ENCODE assay signal across 8 cellular contexts in genomic region chr17:50361561-50362480, GRCh38. TPM values are rescaled to one million over a fixed set of nuclear protein-coding genes. Genes with fewer than 3 reads are reported as not detected.
DNase-seq lines count a peak whose midpoint lies in the region; FAIRE-seq and TF ChIP-seq lines count a peak whose summit lies in the region.

No MANE protein-coding gene starts in this region.

- H3K4me1 ChIP-seq in small intestine (ENCODE audit: control insufficient read depth in 2 of 2, insufficient read depth in 1 of 2, low read depth in 1 of 2, low read length in 1 of 2): no peaks in the 10 kb centered on the region

- H3K9me3 ChIP-seq in small intestine (ENCODE audit: control insufficient read depth, low read depth): no peaks in the 10 kb centered on the region

- WGBS in small intestine, 3 donors: 25 to 35% (median 25%) methylated on average over 11 of the region's 11 CpGs

- H3K9me3 Mint-ChIP-seq in T-helper 1 cell treated with Interleukin-12 subunit alpha and Interleukin-12 subunit beta and Interleukin-4 antibody, amounts not matched to agents 30 μg/mL and 1 μg/mL, for 36 hours: no peaks in the 10 kb centered on the region

- TF ChIP-seq POLR2A in GM12892 (IDR thresholded peaks at IDR 0.05; ENCODE audit: low read depth, low read length): no peak; the same call in 1 of the 2 replicates

- peaks cover 5 to 12% of the 10 kb centered on the region in 2 donors for H3K36me3 ChIP-seq in small intestine (ENCODE audit: control insufficient read depth in 2 of 2, insufficient read depth in 2 of 2, low read length in 2 of 2)

- peak overlapping the region; percentile 3 for H3K4me3 Mint-ChIP-seq in T-helper 1 cell treated with Interleukin-12 subunit alpha and Interleukin-12 subunit beta and Interleukin-4 antibody, amounts not matched to agents 30 μg/mL and 1 μg/mL, for 36 hours

- H3K36me3 Mint-ChIP-seq in T-helper 1 cell treated with Interleukin-12 subunit alpha and Interleukin-12 subunit beta and Interleukin-4 antibody, amounts not matched to agents 30 μg/mL and 1 μg/mL, for 36 hours (ENCODE audit: low read depth): peaks cover 17% of the 10 kb centered on the region

- no peaks in the 10 kb centered on the region for H3K27me3 ChIP-seq in small intestine (ENCODE audit: control insufficient read depth in 2 of 2, insufficient read depth in 2 of 2, low read length in 2 of 2)

- peak overlapping the region; percentile 65 for H3K27ac Mint-ChIP-seq in T-helper 1 cell treated with Interleukin-12 subunit alpha and Interleukin-12 subunit beta and Interleukin-4 antibody, amounts not matched to agents 30 μg/mL and 1 μg/mL, for 36 hours

- DNase-seq in A172 (ENCODE audit: low spot score) (peak; percentile 63), GM12892 (ENCODE audit: insufficient read length) (peak; percentile 75), M059J (ENCODE audit: low read depth) (peak; percentile 57), astrocyte of the hippocampus (ENCODE audit: low read depth, low spot score) (peak; percentile 81), hippocampal formation (lab: John Stamatoyannopoulos, UW) (peak; percentile 33 to 34), small intestine (peak; percentile 84), DMS79 (lab: John Stamatoyannopoulos, UW) (no peak)

- peak; percentile 94 for FAIRE-seq in GM12892 (lab: Jason Lieb, UNC)
- no peak for FAIRE-seq in small intestine (lab: Jason Lieb, UNC)

- H3K27ac ChIP-seq in small intestine (ENCODE audit: low read depth in 1 of 2, low read length in 1 of 2): no peak overlapping the region

- no peak overlapping the region for H3K4me3 ChIP-seq in small intestine (ENCODE audit: low read depth in 1 of 2, low read length in 2 of 2)

- peaks cover 8% of the 10 kb centered on the region for H3K4me1 Mint-ChIP-seq in T-helper 1 cell treated with Interleukin-12 subunit alpha and Interleukin-12 subunit beta and Interleukin-4 antibody, amounts not matched to agents 30 μg/mL and 1 μg/mL, for 36 hours (ENCODE audit: low read depth)

- no peaks in the 10 kb centered on the region for H3K27me3 Mint-ChIP-seq in T-helper 1 cell treated with Interleukin-12 subunit alpha and Interleukin-12 subunit beta and Interleukin-4 antibody, amounts not matched to agents 30 μg/mL and 1 μg/mL, for 36 hours (ENCODE audit: low read depth)

RNA-seq across cellular contexts. Expression of gene MRPL27, which starts 11.2 kb away (rescaled TPM):
- 109 and 138 TPM in 2 replicates for total RNA-seq in A172 (2014; rRNA removed; shearing (Covaris generic))
- 77.5 TPM for polyA plus RNA-seq in GM12892 (2012; ENCODE audit: missing spikeins)
- 89.9 and 119 TPM in 2 replicates for total RNA-seq in M059J (2014; rRNA removed; shearing (Covaris generic))
- 100 to 1,000 TPM; 146 to 247 (median 180) TPM for polyA plus RNA-seq in small intestine

RNA-seq across cellular contexts. Expression of gene EME1, which starts 11.2 kb away (rescaled TPM):
- 12.8 and 15.8 TPM in 2 replicates for total RNA-seq in A172 (2014; rRNA removed; shearing (Covaris generic))
- 18.3 TPM for polyA plus RNA-seq in GM12892 (2012; ENCODE audit: missing spikeins)
- 6.1 and 9.6 TPM in 2 replicates for total RNA-seq in M059J (2014; rRNA removed; shearing (Covaris generic))
- 1 to 10 TPM in 1 of 3 donors, not detected in 2; 2.5 TPM for polyA plus RNA-seq in small intestine

RNA-seq across cellular contexts. Expression of gene XYLT2, which starts 15.9 kb away (rescaled TPM):
- total RNA-seq in A172 (2014; rRNA removed; shearing (Covaris generic)): 49.0 and 51.0 TPM in 2 replicates
- polyA plus RNA-seq in GM12892 (2012; ENCODE audit: missing spikeins): 8.2 TPM
- 17.8 and 37.4 TPM in 2 replicates for total RNA-seq in M059J (2014; rRNA removed; shearing (Covaris generic))
- 1 to 10 TPM; 3.8 to 9.2 (median 4.2) TPM for polyA plus RNA-seq in small intestine

RNA-seq across cellular contexts. Expression of gene LRRC59, which starts 35.5 kb away (rescaled TPM):
- total RNA-seq in A172 (2014; rRNA removed; shearing (Covaris generic)): 259 and 262 TPM in 2 replicates
- polyA plus RNA-seq in GM12892 (2012; ENCODE audit: missing spikeins): 33.4 TPM
- 213 and 250 TPM in 2 replicates for total RNA-seq in M059J (2014; rRNA removed; shearing (Covaris generic))
- polyA plus RNA-seq in small intestine: 100 to 1,000 TPM in 1 of 3 donors, 10 to 100 TPM in 2; 51.0 to 108 (median 53.2) TPM
